ENCODE assay signal across 10 cellular contexts in genomic region chr21:39105836-39106235, GRCh38.
"Had no signal": no experiment of that assay in that cellular context is flagged by ENCODE, and none has a peak within 500 bp of the region (broad histone marks: within the 10 kb centered on the region; RNA-seq: fewer than 3 reads in every experiment).

No MANE protein-coding gene starts in this region.

- H3K27ac Mint-ChIP-seq: activated naive CD8-positive, alpha-beta T cell treated with anti-CD3 and anti-CD28 coated beads for 36 hours; natural killer cell had no signal

- H3K4me1 ChIP-seq: foreskin keratinocyte, parathyroid adenoma had no signal

- H3K9me3 Mint-ChIP-seq: activated naive CD8-positive, alpha-beta T cell treated with anti-CD3 and anti-CD28 coated beads for 36 hours; activated T-cell treated with anti-CD3 and anti-CD28 coated beads, Interleukin-2, amount 50 U/mL, for 4 hours; natural killer cell had no signal

- H3K79me2 ChIP-seq: parathyroid adenoma had no signal

- DNase-seq: activated CD4-positive, alpha-beta T cell treated with anti-CD3 and anti-CD28 coated beads, Interleukin-2, amount 50 U/mL, for 4 hours; activated CD4-positive, CD25-positive, alpha-beta regulatory T cell treated with anti-CD3 and anti-CD28 coated beads, Interleukin-2, amount 50 U/mL, for 72 hours; activated gamma-delta T cell treated with Interleukin-2 at 50 U/mL for 16 hours; activated naive CD8-positive, alpha-beta T cell treated with anti-CD3 and anti-CD28 coated beads for 36 hours; activated T-cell treated with anti-CD3 and anti-CD28 coated beads, Interleukin-2, amount 50 U/mL, for 4 hours; left colon; mammary epithelial cell; natural killer cell had no signal

- H3K9ac ChIP-seq: parathyroid adenoma had no signal

- H3K36me3 Mint-ChIP-seq: activated naive CD8-positive, alpha-beta T cell treated with anti-CD3 and anti-CD28 coated beads for 36 hours; natural killer cell had no signal

- H3K4me1 Mint-ChIP-seq: activated naive CD8-positive, alpha-beta T cell treated with anti-CD3 and anti-CD28 coated beads for 36 hours had no signal

- H3K27me3 Mint-ChIP-seq: activated naive CD8-positive, alpha-beta T cell treated with anti-CD3 and anti-CD28 coated beads for 36 hours had no signal

- H3K27ac ChIP-seq: foreskin keratinocyte, parathyroid adenoma had no signal

- H3K27me3 ChIP-seq: foreskin keratinocyte had no signal

- H2AFZ ChIP-seq: parathyroid adenoma had no signal

- H3K4me3 Mint-ChIP-seq: activated T-cell treated with anti-CD3 and anti-CD28 coated beads, Interleukin-2, amount 50 U/mL, for 4 hours; natural killer cell had no signal
